Comparison of ENCODE assay signal across 14 cellular contexts in the genomic region with DNA sequence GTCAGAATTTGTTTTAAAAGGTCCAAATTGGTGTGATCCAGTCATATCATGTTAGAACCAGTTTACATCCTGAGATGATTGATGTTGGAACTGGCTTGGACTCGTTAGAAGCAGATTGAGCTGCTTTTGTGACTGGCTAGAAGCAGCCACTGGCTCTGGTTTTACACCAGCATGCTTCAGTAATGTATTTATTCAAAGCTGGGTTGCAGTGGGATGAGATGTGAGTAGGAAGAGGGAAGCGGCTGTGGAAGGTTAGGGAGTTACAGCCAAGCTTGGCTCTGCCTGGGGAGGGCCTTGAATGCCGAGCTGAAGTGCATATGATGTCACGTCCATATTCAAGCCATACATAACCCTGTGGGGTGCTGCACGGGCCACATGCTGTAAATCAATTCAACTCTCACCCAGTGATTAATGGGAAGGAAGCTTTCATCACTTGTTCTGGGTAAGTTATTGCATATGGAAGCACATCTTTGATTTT.
DNase-seq lines count a peak whose midpoint lies in the region; TF ChIP-seq lines count a peak whose summit lies in the region.
"Had no signal": no experiment of that assay in that cellular context is flagged by ENCODE, and none has a peak within 500 bp of the region (broad histone marks: within the 10 kb centered on the region; RNA-seq: fewer than 3 reads in every experiment).

No MANE protein-coding gene starts in this region.

- peak overlapping the region; percentile 59 for H2BK15ac ChIP-seq in neuronal stem cell (ENCODE audit: low read length)

- TF ChIP-seq CTCF in RWPE1 (conservative IDR thresholded peaks at IDR 0.05; ENCODE audit: low read depth): no peak
- no peak for TF ChIP-seq CTCF in fibroblast of lung (conservative IDR thresholded peaks at IDR 0.05 in 1 of 2, IDR thresholded peaks at IDR 0.05 in 1 of 2; ENCODE audit: low read depth in 1 of 2, low read length in 2 of 2)
- no peak for TF ChIP-seq CTCF in endothelial cell (IDR thresholded peaks at IDR 0.05; ENCODE audit: unreplicated experiment)

- H3K4me1 ChIP-seq in GM23248 (ENCODE audit: insufficient read depth) (peaks cover 1% of the 10 kb centered on the region), fibroblast of lung (ENCODE audit: control insufficient read depth, extremely low read depth, insufficient read depth, low read length) (no peaks in the 10 kb centered on the region), neuronal stem cell (ENCODE audit: control insufficient read depth in 2 of 2, insufficient read depth in 1 of 2, low read depth in 1 of 2, low read length in 2 of 2) (peaks cover 5 to 17% of the 10 kb centered on the region in 2 donors)
- H3K4me1 ChIP-seq: ascending aorta had no signal

- H2AFZ ChIP-seq in GM23248 (no peak overlapping the region), fibroblast of lung (ENCODE audit: low read length) (no peak overlapping the region), neuronal stem cell (ENCODE audit: low read length) (peak overlapping the region; percentile 4)

- POLR2A ChIA-PET in RWPE1 (lab: Yijun Ruan, JAX; ENCODE audit: low non-redundant PET): no interaction called here

- H3K18ac ChIP-seq in neuronal stem cell (ENCODE audit: low read length): no peak overlapping the region

- H4K91ac ChIP-seq in neuronal stem cell (ENCODE audit: low read depth, low read length, poor library complexity): no peak overlapping the region

- H3K79me2 ChIP-seq in GM23248 (ENCODE audit: insufficient read depth): no peaks in the 10 kb centered on the region
- H3K79me2 ChIP-seq in fibroblast of lung (ENCODE audit: control insufficient read depth, insufficient read depth, low read length): no peaks in the 10 kb centered on the region

- H3K79me1 ChIP-seq in neuronal stem cell (ENCODE audit: low read depth, low read length): no peaks in the 10 kb centered on the region

- H2BK120ac ChIP-seq in neuronal stem cell (ENCODE audit: low read depth, low read length): no peak overlapping the region

- no peak overlapping the region for H3K4me3 Mint-ChIP-seq in endothelial cell (ENCODE audit: unreplicated experiment)
- H3K4me3 Mint-ChIP-seq: activated naive CD4-positive, alpha-beta T cell treated with anti-CD3 and anti-CD28 coated beads for 36 hours; B cell had no signal

- H3K23ac ChIP-seq in neuronal stem cell (ENCODE audit: low read depth, low read length, poor library complexity): no peak overlapping the region

- no peak overlapping the region for H3K4ac ChIP-seq in neuronal stem cell (ENCODE audit: low read length)

- no peaks in the 10 kb centered on the region for H3F3A ChIP-seq in GM23248 (ENCODE audit: insufficient read depth)

- H3K4me1 Mint-ChIP-seq in endothelial cell (ENCODE audit: unreplicated experiment): no peaks in the 10 kb centered on the region

- no peaks in the 10 kb centered on the region for H3K9me3 Mint-ChIP-seq in endothelial cell (ENCODE audit: unreplicated experiment)
- H3K9me3 Mint-ChIP-seq: activated naive CD4-positive, alpha-beta T cell treated with anti-CD3 and anti-CD28 coated beads for 36 hours had no signal

- no peak overlapping the region for H3K27ac ChIP-seq in GM23248
- peak overlapping the region; percentile 29 for H3K27ac ChIP-seq in RWPE1
- H3K27ac ChIP-seq in fibroblast of lung (ENCODE audit: insufficient read depth, low read length): no peak overlapping the region
- no peak overlapping the region for H3K27ac ChIP-seq in neuronal stem cell (replicated peaks; ENCODE audit: low read length)
- H3K27ac ChIP-seq: ascending aorta had no signal

- H3K27me3 Mint-ChIP-seq in endothelial cell (ENCODE audit: unreplicated experiment): peaks cover 4% of the 10 kb centered on the region
- H3K27me3 Mint-ChIP-seq: B cell had no signal

- H4K20me1 ChIP-seq in GM23248 (ENCODE audit: insufficient read depth) (no peaks in the 10 kb centered on the region), fibroblast of lung (ENCODE audit: control insufficient read depth, extremely low read depth, insufficient read depth, low read length) (no peaks in the 10 kb centered on the region)

- no peaks in the 10 kb centered on the region for H3K9me2 ChIP-seq in GM23248 (ENCODE audit: insufficient read depth)

- H3K9ac ChIP-seq in GM23248 (no peak overlapping the region), fibroblast of lung (ENCODE audit: insufficient read depth, low read length) (no peak overlapping the region), neuronal stem cell (ENCODE audit: low read depth, low read length, poor library complexity) (no peak overlapping the region)

- no peak overlapping the region for H2AK5ac ChIP-seq in neuronal stem cell (ENCODE audit: low read depth, low read length)

- no peak overlapping the region for H3K14ac ChIP-seq in neuronal stem cell (ENCODE audit: low read length)

- WGBS in GM23248 (ENCODE audit: low coverage in 1 of 2, low lambda C conversion rate in 2 of 2, missing lambda C conversion rate in 2 of 2), 2 experiments: 42 to 49% methylated on average over 5 of the region's 5 CpGs
- no CpG with 5 or more reads among the region's 5 CpGs for WGBS in neuronal stem cell (ENCODE audit: extremely low coverage in 2 of 2, insufficient read length in 2 of 2, insufficient replicate concordance in 1 of 2), 2 donors

- DNase-seq in GM23248 (peak; percentile 44), RWPE1 (ENCODE audit: low spot score) (no peak), fibroblast of lung (ENCODE audit: low read depth in 2 of 2) (peak; percentile 20 to 37), neuronal stem cell (ENCODE audit: low spot score) (no peak), cerebellar nuclear complex (lab: John Stamatoyannopoulos, UW) (no peak), endothelial cell (ENCODE audit: low spot score) (no peak)
- DNase-seq in stimulated activated CD4-positive, alpha-beta T cell treated with anti-CD3 and anti-CD28 coated beads, Interleukin-2, amount 100 ng/mL, for 24 hours: no peak
- DNase-seq: activated naive CD4-positive, alpha-beta T cell treated with anti-CD3 and anti-CD28 coated beads for 36 hours; DMS153; NCI-H1436 treated with DMSO at 0.1 percent for 48 hours; NCI-H446; RPMI8226 had no signal

- H3K4me2 ChIP-seq in GM23248 (ENCODE audit: unreplicated experiment) (no peak overlapping the region), fibroblast of lung (ENCODE audit: extremely low read depth, insufficient read depth, low read length) (no peak overlapping the region), neuronal stem cell (ENCODE audit: insufficient read depth, low read length, poor library complexity, severe bottlenecking) (no peak overlapping the region)

- H2BK12ac ChIP-seq in neuronal stem cell (ENCODE audit: low read length): no peak overlapping the region

- H3K4me3 ChIP-seq in GM23248: no peak overlapping the region
- H3K4me3 ChIP-seq in fibroblast of lung (replicated peaks in 1 of 4; ENCODE audit: control extremely low read depth in 1 of 4, insufficient read depth in 1 of 4, low read depth in 3 of 4, low read length in 4 of 4): no peak overlapping the region
- no peak overlapping the region for H3K4me3 ChIP-seq in neuronal stem cell (ENCODE audit: low read length in 2 of 2)
- H3K4me3 ChIP-seq: ascending aorta had no signal

- no peaks in the 10 kb centered on the region for H3K36me3 Mint-ChIP-seq in endothelial cell (ENCODE audit: low read depth, unreplicated experiment)

- no peak overlapping the region for H4K8ac ChIP-seq in neuronal stem cell (ENCODE audit: low read depth, low read length)

- no peaks in the 10 kb centered on the region for H3K9me3 ChIP-seq in GM23248 (ENCODE audit: low read depth)
- H3K9me3 ChIP-seq in fibroblast of lung (ENCODE audit: control insufficient read depth, insufficient read depth, low read depth, low read length): no peaks in the 10 kb centered on the region
- H3K9me3 ChIP-seq in neuronal stem cell (replicated peaks in 1 of 2; ENCODE audit: control insufficient read depth in 2 of 2, insufficient read depth in 1 of 2, low read depth in 1 of 2, low read length in 2 of 2): no peaks in the 10 kb centered on the region
- H3K9me3 ChIP-seq: ascending aorta had no signal

- H2BK5ac ChIP-seq in neuronal stem cell (ENCODE audit: low read length): no peak overlapping the region

- H3K27me3 ChIP-seq in GM23248 (replicated peaks; ENCODE audit: insufficient read depth): no peaks in the 10 kb centered on the region
- no peaks in the 10 kb centered on the region for H3K27me3 ChIP-seq in fibroblast of lung (ENCODE audit: control insufficient read depth, insufficient read depth, low read length)
- H3K27me3 ChIP-seq in neuronal stem cell (ENCODE audit: control insufficient read depth in 3 of 3, insufficient read depth in 3 of 3, low read depth in 1 of 3, low read length in 3 of 3): peaks cover 0 to 6% (median 0%) of the 10 kb centered on the region in 3 experiments
- H3K27me3 ChIP-seq: ascending aorta had no signal

- no peak overlapping the region for H3K27ac Mint-ChIP-seq in endothelial cell (ENCODE audit: unreplicated experiment)
- H3K27ac Mint-ChIP-seq: activated naive CD4-positive, alpha-beta T cell treated with anti-CD3 and anti-CD28 coated beads for 36 hours; B cell had no signal

- no peaks in the 10 kb centered on the region for H3K36me3 ChIP-seq in GM23248 (ENCODE audit: low read depth)
- no peaks in the 10 kb centered on the region for H3K36me3 ChIP-seq in fibroblast of lung (ENCODE audit: control insufficient read depth, insufficient read depth, low read length)
- H3K36me3 ChIP-seq in neuronal stem cell (replicated peaks in 1 of 2; ENCODE audit: control insufficient read depth in 2 of 2, insufficient read depth in 2 of 2, low read length in 2 of 2): no peaks in the 10 kb centered on the region
- H3K36me3 ChIP-seq: ascending aorta had no signal

- in situ Hi-C loops in GM23248 (cut with MboI): no loop called here

- CTCF ChIA-PET in RWPE1 (lab: Yijun Ruan, JAX): interaction anchor here (0.5 to 0.9 kb wide), 2 partner anchors 11 to 623 kb away, joined by 3 to 5 read pairs; no protein-coding TSS in a partner anchor

Comparison
In these comparisons a context has a peak if more than half of its experiments do, and no peak if none do; other contexts are left out.
1. DNase-seq: peak in GM23248 (single experiment) and fibroblast of lung (2 of 2); none in RWPE1 (single experiment), neuronal stem cell (single experiment), stimulated activated CD4-positive, alpha-beta T cell treated with anti-CD3 and anti-CD28 coated beads, Interleukin-2, amount 100 ng/mL, for 24 hours (0 of 2), cerebellar nuclear complex (0 of 2) and endothelial cell (single experiment).